8 cellular contexts compared by ENCODE assay signal in genomic region chr1:212607924-212608208, GRCh38. TPM values are rescaled to one million over a fixed set of nuclear protein-coding genes. Genes with fewer than 3 reads are reported as not detected.
A peak's percentile ranks its signal among the peaks of the same experiment; 100 is the strongest.
DNase-seq lines count a peak whose midpoint lies in the region; ATAC-seq, FAIRE-seq and TF ChIP-seq lines count a peak whose summit lies in the region.

No MANE protein-coding gene starts in this region.

- no peak for DNase-seq in activated CD4-positive, alpha-beta T cell treated with anti-CD3 and anti-CD28 coated beads for 36 hours
- DNase-seq in activated CD4-positive, alpha-beta T cell treated with anti-CD3 and anti-CD28 coated beads, Interleukin-2, amount 50 U/mL, for 1 hour, result no peak
- DNase-seq in kidney, result no peak
- no peak for DNase-seq in suprapubic skin (ENCODE audit: low spot score in 2 of 2)
- no peak for DNase-seq in NOMO-1 treated with dmso at 0.1 percent for 144 hours (lab: John Stamatoyannopoulos, UW; ENCODE audit: unreplicated experiment)

- CTCF ChIA-PET in activated CD4-positive, alpha-beta T cell treated with anti-CD3 and anti-CD28 coated beads for 36 hours (lab: Charles Lee), result interaction anchor here (0.7 to 0.8 kb wide), 4 partner anchors 11 to 130 kb away, joined by 3 to 5 read pairs (median 4); no protein-coding TSS in a partner anchor

- H3K27me3 ChIP-seq in suprapubic skin, result no peaks in the 10 kb centered on the region

- H3K4me3 Mint-ChIP-seq in activated CD4-positive, alpha-beta T cell treated with anti-CD3 and anti-CD28 coated beads for 36 hours, result peak overlapping the region; percentile 91

- intact Hi-C loops in activated CD4-positive, alpha-beta T cell treated with anti-CD3 and anti-CD28 coated beads for 36 hours (cut with DNase I, micrococcal nuclease), result loop anchor here (1.0 to 5.0 kb wide), 13 partner anchors 12 to 776 kb away; partner anchors contain the start of genes ANGEL2 (in 1 of the 2), BATF3 (in 1 of the 2), DTL (in 1 of the 2) and FLVCR1 (in 1 of the 2)
- intact Hi-C loops in kidney (cut with DNase I), result no loop called here

- peak; percentile 1 for ATAC-seq in activated CD4-positive, alpha-beta T cell treated with anti-CD3 and anti-CD28 coated beads for 36 hours
- ATAC-seq in HG03135 (IDR thresholded peaks at IDR 0.05; ENCODE audit: unreplicated experiment) (peak; percentile 7), GM19467 (IDR thresholded peaks at IDR 0.05; ENCODE audit: unreplicated experiment) (no peak)

- H3K4me3 ChIP-seq in kidney (ENCODE audit: low read length in 2 of 2) (peak overlapping the region; percentile 77 to 86), suprapubic skin (peak overlapping the region; percentile 91)

- 0 to 1% (median 0%) methylated on average over 27 of the region's 27 CpGs for WGBS in adipose tissue, 3 donors
- WGBS in suprapubic skin, result 0% methylated on average over 11 of the region's 27 CpGs

- TF ChIP-seq POLR2A in suprapubic skin (IDR thresholded peaks at IDR 0.05), result no peak

- H3K9me3 ChIP-seq in kidney (ENCODE audit: control insufficient read depth in 1 of 2, low read length in 2 of 2), result no peaks in the 10 kb centered on the region
- no peaks in the 10 kb centered on the region for H3K9me3 ChIP-seq in suprapubic skin

- peaks cover 25% of the 10 kb centered on the region for H3K36me3 Mint-ChIP-seq in activated CD4-positive, alpha-beta T cell treated with anti-CD3 and anti-CD28 coated beads for 36 hours (ENCODE audit: low read depth)

- TF ChIP-seq CTCF in kidney (IDR thresholded peaks at IDR 0.05; ENCODE audit: borderline replicate concordance, extremely low read depth, insufficient read depth), result no peak
- TF ChIP-seq CTCF in suprapubic skin (IDR thresholded peaks at IDR 0.05), result no peak

- H3K9ac ChIP-seq in kidney (ENCODE audit: low read length in 2 of 2), result peak overlapping the region; percentile 83 to 92

- peaks cover 50% of the 10 kb centered on the region for H3K27me3 Mint-ChIP-seq in activated CD4-positive, alpha-beta T cell treated with anti-CD3 and anti-CD28 coated beads for 36 hours

- peak overlapping the region; percentile 63 for H3K27ac ChIP-seq in adipose tissue (ENCODE audit: low read depth, low read length)
- H3K27ac ChIP-seq in kidney (ENCODE audit: low read depth in 2 of 2, low read length in 2 of 2), result peak overlapping the region; percentile 83 to 93
- peak overlapping the region; percentile 98 for H3K27ac ChIP-seq in suprapubic skin

- TF ChIP-seq EP300 in suprapubic skin (IDR thresholded peaks at IDR 0.05), result no peak

- POLR2A ChIA-PET in activated CD4-positive, alpha-beta T cell treated with anti-CD3 and anti-CD28 coated beads for 36 hours (lab: Charles Lee), result interaction anchor here (0.6 to 1.6 kb wide), 13 partner anchors 11 to 366 kb away, joined by 3 to 14 read pairs (median 4); partner anchors contain the start of genes FLVCR1 and PACC1

- no peak for FAIRE-seq in kidney (lab: Jason Lieb, UNC)

- H3K9me3 Mint-ChIP-seq in activated CD4-positive, alpha-beta T cell treated with anti-CD3 and anti-CD28 coated beads for 36 hours (ENCODE audit: low read depth), result no peaks in the 10 kb centered on the region

- peaks cover 15 to 19% of the 10 kb centered on the region in 2 donors for H3K4me1 ChIP-seq in kidney (ENCODE audit: control insufficient read depth in 1 of 2, insufficient read depth in 1 of 2, low read depth in 1 of 2, low read length in 2 of 2)
- H3K4me1 ChIP-seq in suprapubic skin, result peaks cover 46% of the 10 kb centered on the region

- H3K4me1 Mint-ChIP-seq in activated CD4-positive, alpha-beta T cell treated with anti-CD3 and anti-CD28 coated beads for 36 hours, result peaks cover 51% of the 10 kb centered on the region

- H3K27ac Mint-ChIP-seq in activated CD4-positive, alpha-beta T cell treated with anti-CD3 and anti-CD28 coated beads for 36 hours, result peak overlapping the region; percentile 96

- H3K36me3 ChIP-seq in kidney (ENCODE audit: control insufficient read depth in 1 of 2, insufficient read depth in 2 of 2, low read length in 2 of 2), result no peaks in the 10 kb centered on the region
- no peaks in the 10 kb centered on the region for H3K36me3 ChIP-seq in suprapubic skin

RNA-seq across cellular contexts. Expression of gene ATF3, which starts 0.7 kb away (rescaled TPM):
- 10 to 100 TPM; 40.3 to 44.9 TPM for total RNA-seq in activated CD4-positive, alpha-beta T cell treated with anti-CD3 and anti-CD28 coated beads for 36 hours
- 100 to 1,000 TPM in 1 of 3 donors, 10 to 100 TPM in 2; 25.5 to 267 (median 76.5) TPM for polyA plus RNA-seq in adipose tissue
- 12.8 TPM for total RNA-seq in kidney
- polyA plus RNA-seq in kidney (ENCODE audit: insufficient read depth, low read depth, low replicate concordance), result 14.6 TPM
- 100 to 1,000 TPM in 2 of 4 donors, 10 to 100 TPM in 2; 43.9 to 151 (median 84.1) TPM for total RNA-seq in suprapubic skin
